In the genomic region with DNA sequence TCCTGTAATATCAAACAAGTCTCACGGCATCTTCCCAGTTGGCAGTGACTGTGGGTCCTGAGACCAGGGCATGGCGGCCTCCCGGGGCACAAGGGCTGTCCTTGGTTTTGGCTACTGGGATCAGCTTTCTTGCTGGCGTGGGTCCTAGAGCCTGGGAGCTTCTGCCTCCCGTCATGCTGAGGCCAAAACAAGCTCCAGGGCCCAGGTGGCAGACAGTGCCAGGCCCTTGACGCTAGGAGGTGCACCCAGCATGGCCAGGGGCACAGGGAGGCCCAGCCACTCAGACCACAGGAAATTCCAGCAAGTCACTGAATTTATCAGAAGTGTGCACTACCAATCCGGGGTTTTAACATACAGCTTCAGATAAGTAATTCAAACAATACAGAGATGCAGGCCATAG, we compare ENCODE assay signal across 26 cellular contexts.
A peak's percentile ranks its signal among the peaks of the same experiment; 100 is the strongest.
DNase-seq lines count a peak whose midpoint lies in the region; ATAC-seq and TF ChIP-seq lines count a peak whose summit lies in the region.
"Had no signal": no experiment of that assay in that cellular context is flagged by ENCODE, and none has a peak within 500 bp of the region (broad histone marks: within the 10 kb centered on the region; RNA-seq: fewer than 3 reads in every experiment).

No MANE protein-coding gene starts in this region.

- no peak for TF ChIP-seq POLR2A in gastrocnemius medialis (IDR thresholded peaks at IDR 0.05)

- peaks cover 0 to 9% of the 10 kb centered on the region in 2 donors for H3K36me3 ChIP-seq in gastrocnemius medialis
- H3K36me3 ChIP-seq: prostate gland had no signal

- intact Hi-C loops in gastrocnemius medialis (cut with DNase I; ENCODE audit: low total_unique reads), result loop anchor here (2.0 kb wide), 1 partner anchor 110 kb away; no protein-coding TSS in a partner anchor

- in situ Hi-C loops in gastrocnemius medialis (cut with MboI; ENCODE audit: low sequenced_read_pairs in 4 of 4), result no loop called here

- peak overlapping the region in 1 of 4 donors; percentile 4 for H3K27ac ChIP-seq in gastrocnemius medialis
- H3K27ac ChIP-seq: 22Rv1, esophagus squamous epithelium, neutrophil, prostate gland, sigmoid colon had no signal

- peak; percentile 53 for TF ChIP-seq CTCF in LNCaP clone FGC (IDR thresholded peaks at IDR 0.05; ENCODE audit: control insufficient read depth, extremely low read depth, insufficient read depth)
- TF ChIP-seq CTCF in choroid plexus epithelial cell (conservative IDR thresholded peaks at IDR 0.05; ENCODE audit: low read depth, low read length), result peak; percentile 4
- peak in 3 of 5 experiments; percentile 29 to 33 (median 29) for TF ChIP-seq CTCF in gastrocnemius medialis (IDR thresholded peaks at IDR 0.05 in 4 of 5, conservative IDR thresholded peaks at IDR 0.05 in 1 of 5)

- H3K4me3 ChIP-seq in LNCaP clone FGC (ENCODE audit: low read depth, low read length), result no peak overlapping the region
- H3K4me3 ChIP-seq in choroid plexus epithelial cell (ENCODE audit: low read depth, low read length), result no peak overlapping the region
- H3K4me3 ChIP-seq in gastrocnemius medialis, result no peak overlapping the region
- H3K4me3 ChIP-seq: esophagus squamous epithelium, GM23338, prostate gland, sigmoid colon had no signal

- ATAC-seq in gastrocnemius medialis, result peak; percentile 85 to 98
- no peak for ATAC-seq in GM21360 (IDR thresholded peaks at IDR 0.05; ENCODE audit: unreplicated experiment)
- ATAC-seq: activated CD8-positive, alpha-beta memory T cell treated with anti-CD3 and anti-CD28 coated beads, Interleukin-2, amount 10 ng/mL, durations not matched to agents 7 days and 5 days; activated T-cell treated with anti-CD3 and anti-CD28 coated beads, Interleukin-2, amount 50 U/mL, for 72 hours; GM23338 had no signal

- no peaks in the 10 kb centered on the region for H3K27me3 ChIP-seq in gastrocnemius medialis
- H3K27me3 ChIP-seq: esophagus squamous epithelium, neutrophil, sigmoid colon had no signal

- DNase-seq in DMS 273 (lab: John Stamatoyannopoulos, UW; ENCODE audit: unreplicated experiment) (peak; percentile 39), DMS 273 treated with DMSO at 0.1 percent for 48 hours (lab: John Stamatoyannopoulos, UW) (no peak), LNCaP clone FGC (ENCODE audit: low read depth) (peak; percentile 22), choroid plexus epithelial cell (ENCODE audit: low read depth) (no peak), gastrocnemius medialis (peak; percentile 71 to 87), LoVo (ENCODE audit: low spot score) (no peak), NOMO-1 (lab: John Stamatoyannopoulos, UW; ENCODE audit: unreplicated experiment in 2 of 2) (no peak)
- DNase-seq: activated CD8-positive, alpha-beta memory T cell treated with anti-CD3 and anti-CD28 coated beads, Interleukin-2, amount 10 ng/mL, durations not matched to agents 7 days and 5 days; activated naive CD4-positive, alpha-beta T cell; activated T-cell treated with anti-CD3 and anti-CD28 coated beads, Interleukin-2, amount 50 U/mL, for 72 hours; amniotic stem cell; CD4-positive, alpha-beta memory T cell; esophagus squamous epithelium; hypothalamus; immature natural killer cell; NCI-H1092; NCI-H187 treated with DMSO at 0.1 percent for 48 hours; NCI-H2227 treated with DMSO at 0.1 percent for 48 hours; sigmoid colon; stimulated activated naive CD4-positive, alpha-beta T cell treated with Interleukin-2 at 50 U/mL for 16 hours; T1000 had no signal

- no peaks in the 10 kb centered on the region for H3K9me3 ChIP-seq in gastrocnemius medialis
- H3K9me3 ChIP-seq: esophagus squamous epithelium, neutrophil, prostate gland, sigmoid colon had no signal

- H3K4me1 ChIP-seq in gastrocnemius medialis, result no peaks in the 10 kb centered on the region
- H3K4me1 ChIP-seq: esophagus squamous epithelium, prostate gland, sigmoid colon had no signal

Comparison
In these comparisons a context has a peak if more than half of its experiments do, and no peak if none do; other contexts are left out.
1. DNase-seq: peak in DMS 273 (single experiment), LNCaP clone FGC (single experiment) and gastrocnemius medialis (2 of 2); none in DMS 273 treated with DMSO at 0.1 percent for 48 hours (single experiment), choroid plexus epithelial cell (single experiment), LoVo (single experiment) and NOMO-1 (0 of 2).
2. Peak in every context shown above with its lines, with median percentiles within 50 percentile points of each other: CTCF ChIP-seq.